In genomic region chr14:37057776-37058175, GRCh38 we compare ENCODE assay signal across 27 cellular contexts.
"Had no signal": no experiment of that assay in that cellular context is flagged by ENCODE, and none has a peak within 500 bp of the region (broad histone marks: within the 10 kb centered on the region; RNA-seq: fewer than 3 reads in every experiment).

No MANE protein-coding gene starts in this region.

- ATAC-seq: stimulated activated effector memory CD8-positive, alpha-beta T cell treated with anti-CD3 and anti-CD28 coated beads, Interleukin-12 subunit alpha, Interleukin-12 subunit beta, amount 100 ng/mL, for 72 hours; stimulated activated memory B cell treated with anti-CD40 and anti-IgM and Interleukin-4, amounts not matched to agents 10 μg/mL and 1 μg/mL and 100 μg/mL, for 72 hours; stimulated activated naive B cell treated with anti-CD40 and anti-IgM and Interleukin-4, amounts not matched to agents 10 μg/mL and 1 μg/mL and 100 μg/mL, for 72 hours; stimulated activated naive CD8-positive, alpha-beta T cell treated with anti-CD3 and anti-CD28 coated beads, Interleukin-15, amount 100 ng/mL, for 72 hours; stimulated activated naive CD8-positive, alpha-beta T cell treated with anti-CD3 and anti-CD28 coated beads, Interleukin-15, Interleukin-2, amounts not matched to agents 100 U/mL and 50 U/mL, for 24 hours; upper lobe of right lung had no signal

- H3K4me3 ChIP-seq: stomach, suprapubic skin, testis, thoracic aorta, thyroid gland, tibial artery, tibial nerve, transverse colon, upper lobe of left lung, upper lobe of right lung, uterus, vagina had no signal

- H3K27me3 ChIP-seq: stomach, suprapubic skin, testis, thyroid gland, tibial artery, tibial nerve, transverse colon, upper lobe of left lung, upper lobe of right lung, uterus, vagina had no signal

- H3K36me3 ChIP-seq: stomach, suprapubic skin, thoracic aorta, thyroid gland, tibial artery, tibial nerve, transverse colon, upper lobe of left lung, upper lobe of right lung, uterus, vagina had no signal

- H3K4me1 ChIP-seq: stomach, suprapubic skin, transverse colon, upper lobe of right lung, uterus, vagina had no signal

- FAIRE-seq: urothelium cell line had no signal

- H3K9me3 ChIP-seq: suprapubic skin, testis, thoracic aorta, thyroid gland, transverse colon, uterus, vagina had no signal

- H3K27ac ChIP-seq: stomach, suprapubic skin, thoracic aorta, thyroid gland, tibial artery, tibial nerve, transverse colon, upper lobe of left lung, upper lobe of right lung, uterus, vagina had no signal

- DNase-seq: stimulated activated CD4-positive, alpha-beta T cell treated with anti-CD3 and anti-CD28 coated beads, Interleukin-2, amount 100 ng/mL, for 48 hours; stimulated activated CD4-positive, alpha-beta T cell treated with anti-CD3 and anti-CD28 coated beads, Interleukin-4, amount 100 ng/mL, for 1 hour; stimulated activated CD4-positive, alpha-beta T cell treated with anti-CD3 and anti-CD28 coated beads, Interleukin-4, amount 100 ng/mL, for 24 hours; stimulated activated CD4-positive, alpha-beta T cell treated with anti-CD3 and anti-CD28 coated beads, Interleukin-4, amount 100 ng/mL, for 4 hours; stimulated activated CD8-positive, alpha-beta memory T cell treated with anti-CD3 and anti-CD28 coated beads, Interleukin-4, amount 100 ng/mL, for 48 hours; stimulated activated naive B cell treated with anti-CD40 and anti-IgM and Interleukin-4, amounts not matched to agents 10 μg/mL and 1 μg/mL and 100 μg/mL, for 72 hours; stimulated activated naive CD4-positive, alpha-beta T cell; stimulated activated naive CD4-positive, alpha-beta T cell treated with Interleukin-2 at 50 U/mL for 16 hours; stimulated activated naive CD8-positive, alpha-beta T cell treated with anti-CD3 and anti-CD28 coated beads, Interleukin-15, amount 100 ng/mL, for 72 hours; stimulated activated naive CD8-positive, alpha-beta T cell treated with anti-CD3 and anti-CD28 coated beads, Interleukin-15, Interleukin-2, amounts not matched to agents 100 U/mL and 50 U/mL, for 24 hours; stomach; substantia nigra; testis; thyroid gland; tibial artery; transverse colon; trophoblast cell; upper lobe of left lung; upper lobe of right lung; uterus had no signal
